ENCODE assay signal across 1 cellular context in the genomic region with DNA sequence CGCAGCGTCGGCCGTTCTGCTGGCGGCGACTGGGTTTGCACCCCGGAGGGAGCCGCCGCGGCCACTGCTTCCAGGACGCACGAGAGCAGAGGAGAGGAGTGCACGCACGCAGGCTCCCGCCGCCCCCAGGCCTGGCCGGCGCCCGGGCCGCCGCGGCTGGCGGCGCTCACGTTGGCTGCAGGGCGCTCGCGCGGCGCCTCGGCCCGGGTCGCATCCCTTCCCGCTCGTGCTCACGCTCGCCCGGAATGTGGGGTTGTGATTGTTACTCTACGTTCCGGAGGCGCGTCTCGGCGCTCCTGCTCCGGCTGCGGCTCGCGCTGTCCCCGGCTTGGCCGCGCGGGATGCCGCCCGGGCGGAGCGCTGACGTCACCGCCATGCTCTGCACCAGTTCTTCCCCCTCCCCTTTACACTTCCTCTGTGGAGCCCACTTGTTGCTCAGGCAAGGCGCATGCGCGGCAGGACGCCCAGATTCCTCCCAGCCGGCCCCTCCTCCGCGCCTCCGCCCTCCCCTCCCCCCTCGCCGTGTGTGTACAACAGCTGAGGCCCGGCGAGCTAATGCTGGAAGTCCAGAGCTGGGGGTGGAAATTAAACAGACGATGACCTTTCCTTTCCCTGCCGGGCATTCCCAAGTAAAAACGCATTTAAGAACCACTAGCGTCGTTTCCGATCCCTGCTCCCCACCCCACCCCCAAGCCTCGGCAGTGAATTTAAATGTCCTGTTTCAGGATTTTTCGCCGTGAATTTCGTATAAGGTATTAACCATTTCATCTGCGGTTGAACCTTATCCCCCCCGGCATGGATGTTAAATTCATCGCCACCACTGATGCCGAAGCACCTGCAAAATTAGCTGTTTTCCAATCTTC.
TF ChIP-seq lines count a peak whose summit lies in the region.

A gene (minus strand): TSS at position 325 of the 863 bp plus-strand sequence. CDS start 916 bp downstream, outside the sequence.

TF ChIP-seq in HEK293, 187 proteins besides CTCF, POLR2A, EP300 and RAD21 (continued from another document and continues in another):
- TF ChIP-seq, protein P1, sequence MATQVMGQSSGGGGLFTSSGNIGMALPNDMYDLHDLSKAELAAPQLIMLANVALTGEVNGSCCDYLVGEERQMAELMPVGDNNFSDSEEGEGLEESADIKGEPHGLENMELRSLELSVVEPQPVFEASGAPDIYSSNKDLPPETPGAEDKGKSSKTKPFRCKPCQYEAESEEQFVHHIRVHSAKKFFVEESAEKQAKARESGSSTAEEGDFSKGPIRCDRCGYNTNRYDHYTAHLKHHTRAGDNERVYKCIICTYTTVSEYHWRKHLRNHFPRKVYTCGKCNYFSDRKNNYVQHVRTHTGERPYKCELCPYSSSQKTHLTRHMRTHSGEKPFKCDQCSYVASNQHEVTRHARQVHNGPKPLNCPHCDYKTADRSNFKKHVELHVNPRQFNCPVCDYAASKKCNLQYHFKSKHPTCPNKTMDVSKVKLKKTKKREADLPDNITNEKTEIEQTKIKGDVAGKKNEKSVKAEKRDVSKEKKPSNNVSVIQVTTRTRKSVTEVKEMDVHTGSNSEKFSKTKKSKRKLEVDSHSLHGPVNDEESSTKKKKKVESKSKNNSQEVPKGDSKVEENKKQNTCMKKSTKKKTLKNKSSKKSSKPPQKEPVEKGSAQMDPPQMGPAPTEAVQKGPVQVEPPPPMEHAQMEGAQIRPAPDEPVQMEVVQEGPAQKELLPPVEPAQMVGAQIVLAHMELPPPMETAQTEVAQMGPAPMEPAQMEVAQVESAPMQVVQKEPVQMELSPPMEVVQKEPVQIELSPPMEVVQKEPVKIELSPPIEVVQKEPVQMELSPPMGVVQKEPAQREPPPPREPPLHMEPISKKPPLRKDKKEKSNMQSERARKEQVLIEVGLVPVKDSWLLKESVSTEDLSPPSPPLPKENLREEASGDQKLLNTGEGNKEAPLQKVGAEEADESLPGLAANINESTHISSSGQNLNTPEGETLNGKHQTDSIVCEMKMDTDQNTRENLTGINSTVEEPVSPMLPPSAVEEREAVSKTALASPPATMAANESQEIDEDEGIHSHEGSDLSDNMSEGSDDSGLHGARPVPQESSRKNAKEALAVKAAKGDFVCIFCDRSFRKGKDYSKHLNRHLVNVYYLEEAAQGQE (tag by site-specific recombination; IDR thresholded peaks at IDR 0.05), result no peak
- TF ChIP-seq ZBTB8A (tag by site-specific recombination; IDR thresholded peaks at IDR 0.05) (peak; percentile 66), ZNF239 (tag by site-specific recombination; IDR thresholded peaks at IDR 0.05) (no peak), ZNF138 (tag by site-specific recombination; IDR thresholded peaks at IDR 0.05; ENCODE audit: borderline replicate concordance) (no peak), BCL11A (tag by site-specific recombination; IDR thresholded peaks at IDR 0.05; ENCODE audit: low read depth) (0 out of 2 replicates have a peak, but pooled peaks have one; percentile 15), ZNF626 (tag by site-specific recombination; IDR thresholded peaks at IDR 0.05) (no peak), ZNF600 (tag by site-specific recombination; IDR thresholded peaks at IDR 0.05) (peak; percentile 79), ZNF629 (tag by site-specific recombination; IDR thresholded peaks at IDR 0.05) (peak; percentile 85), ZNF221 (tag by site-specific recombination; IDR thresholded peaks at IDR 0.05; ENCODE audit: borderline replicate concordance) (no peak), SP3 (tag by site-specific recombination; IDR thresholded peaks at IDR 0.05) (peak; percentile 61), RBAK (tag by site-specific recombination; IDR thresholded peaks at IDR 0.05) (no peak), ZBTB20 (tag by site-specific recombination; IDR thresholded peaks at IDR 0.05) (peak; percentile 32), KLF1 (tag by site-specific recombination; IDR thresholded peaks at IDR 0.05) (peak; percentile 81), ZFHX2 (tag by site-specific recombination; conservative IDR thresholded peaks at IDR 0.05) (peak; percentile 79), ZNF121 (tag by site-specific recombination; IDR thresholded peaks at IDR 0.05) (peak; percentile 88), ZNF76 (tag by site-specific recombination; IDR thresholded peaks at IDR 0.05; ENCODE audit: borderline replicate concordance, low read depth) (peak; percentile 28; the same call in 1 of the 2 replicates), SP7 (tag by site-specific recombination; IDR thresholded peaks at IDR 0.05) (peak; percentile 45; the same call in 1 of the 2 replicates), ZBTB17 (tag by site-specific recombination; IDR thresholded peaks at IDR 0.05) (peak; percentile 88), ZNF341 (tag by site-specific recombination; IDR thresholded peaks at IDR 0.05; ENCODE audit: low read depth) (peak; percentile 76), GFI1B (tag by site-specific recombination; IDR thresholded peaks at IDR 0.05) (peak; percentile 54; the same call in 1 of the 2 replicates), ZNF354C (tag by site-specific recombination; IDR thresholded peaks at IDR 0.05; ENCODE audit: borderline replicate concordance, low read depth) (no peak), ZNF558 (tag by site-specific recombination; IDR thresholded peaks at IDR 0.05) (no peak), ZNF146 (tag by site-specific recombination; IDR thresholded peaks at IDR 0.05) (no peak), ZNF544 (tag by site-specific recombination; IDR thresholded peaks at IDR 0.05) (no peak), IKZF3 (tag by site-specific recombination; IDR thresholded peaks at IDR 0.05) (peak; percentile 11; the same call in 1 of the 2 replicates), GLIS2 (tag by site-specific recombination; IDR thresholded peaks at IDR 0.05) (peak; percentile 53), WT1 (tag by site-specific recombination; IDR thresholded peaks at IDR 0.05) (peak; percentile 53)
- TF ChIP-seq, protein P2, sequence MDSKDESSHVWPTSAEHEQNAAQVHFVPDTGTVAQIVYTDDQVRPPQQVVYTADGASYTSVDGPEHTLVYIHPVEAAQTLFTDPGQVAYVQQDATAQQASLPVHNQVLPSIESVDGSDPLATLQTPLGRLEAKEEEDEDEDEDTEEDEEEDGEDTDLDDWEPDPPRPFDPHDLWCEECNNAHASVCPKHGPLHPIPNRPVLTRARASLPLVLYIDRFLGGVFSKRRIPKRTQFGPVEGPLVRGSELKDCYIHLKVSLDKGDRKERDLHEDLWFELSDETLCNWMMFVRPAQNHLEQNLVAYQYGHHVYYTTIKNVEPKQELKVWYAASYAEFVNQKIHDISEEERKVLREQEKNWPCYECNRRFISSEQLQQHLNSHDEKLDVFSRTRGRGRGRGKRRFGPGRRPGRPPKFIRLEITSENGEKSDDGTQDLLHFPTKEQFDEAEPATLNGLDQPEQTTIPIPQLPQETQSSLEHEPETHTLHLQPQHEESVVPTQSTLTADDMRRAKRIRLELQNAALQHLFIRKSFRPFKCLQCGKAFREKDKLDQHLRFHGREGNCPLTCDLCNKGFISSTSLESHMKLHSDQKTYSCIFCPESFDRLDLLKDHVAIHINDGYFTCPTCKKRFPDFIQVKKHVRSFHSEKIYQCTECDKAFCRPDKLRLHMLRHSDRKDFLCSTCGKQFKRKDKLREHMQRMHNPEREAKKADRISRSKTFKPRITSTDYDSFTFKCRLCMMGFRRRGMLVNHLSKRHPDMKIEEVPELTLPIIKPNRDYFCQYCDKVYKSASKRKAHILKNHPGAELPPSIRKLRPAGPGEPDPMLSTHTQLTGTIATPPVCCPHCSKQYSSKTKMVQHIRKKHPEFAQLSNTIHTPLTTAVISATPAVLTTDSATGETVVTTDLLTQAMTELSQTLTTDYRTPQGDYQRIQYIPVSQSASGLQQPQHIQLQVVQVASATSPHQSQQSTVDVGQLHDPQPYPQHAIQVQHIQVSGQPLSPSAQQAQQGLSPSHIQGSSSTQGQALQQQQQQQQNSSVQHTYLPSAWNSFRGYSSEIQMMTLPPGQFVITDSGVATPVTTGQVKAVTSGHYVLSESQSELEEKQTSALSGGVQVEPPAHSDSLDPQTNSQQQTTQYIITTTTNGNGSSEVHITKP (tag by site-specific recombination; IDR thresholded peaks at IDR 0.05), result peak; percentile 88
- TF ChIP-seq, protein P3, sequence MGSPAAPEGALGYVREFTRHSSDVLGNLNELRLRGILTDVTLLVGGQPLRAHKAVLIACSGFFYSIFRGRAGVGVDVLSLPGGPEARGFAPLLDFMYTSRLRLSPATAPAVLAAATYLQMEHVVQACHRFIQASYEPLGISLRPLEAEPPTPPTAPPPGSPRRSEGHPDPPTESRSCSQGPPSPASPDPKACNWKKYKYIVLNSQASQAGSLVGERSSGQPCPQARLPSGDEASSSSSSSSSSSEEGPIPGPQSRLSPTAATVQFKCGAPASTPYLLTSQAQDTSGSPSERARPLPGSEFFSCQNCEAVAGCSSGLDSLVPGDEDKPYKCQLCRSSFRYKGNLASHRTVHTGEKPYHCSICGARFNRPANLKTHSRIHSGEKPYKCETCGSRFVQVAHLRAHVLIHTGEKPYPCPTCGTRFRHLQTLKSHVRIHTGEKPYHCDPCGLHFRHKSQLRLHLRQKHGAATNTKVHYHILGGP (tag by site-specific recombination; IDR thresholded peaks at IDR 0.05), result no peak
- TF ChIP-seq, protein P4, sequence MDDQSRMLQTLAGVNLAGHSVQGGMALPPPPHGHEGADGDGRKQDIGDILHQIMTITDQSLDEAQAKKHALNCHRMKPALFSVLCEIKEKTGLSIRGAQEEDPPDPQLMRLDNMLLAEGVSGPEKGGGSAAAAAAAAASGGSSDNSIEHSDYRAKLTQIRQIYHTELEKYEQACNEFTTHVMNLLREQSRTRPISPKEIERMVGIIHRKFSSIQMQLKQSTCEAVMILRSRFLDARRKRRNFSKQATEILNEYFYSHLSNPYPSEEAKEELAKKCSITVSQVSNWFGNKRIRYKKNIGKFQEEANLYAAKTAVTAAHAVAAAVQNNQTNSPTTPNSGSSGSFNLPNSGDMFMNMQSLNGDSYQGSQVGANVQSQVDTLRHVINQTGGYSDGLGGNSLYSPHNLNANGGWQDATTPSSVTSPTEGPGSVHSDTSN (CRISPR knock-in tag; IDR thresholded peaks at IDR 0.05), result 0 out of 2 replicates have a peak, but pooled peaks have one; percentile 25
- TF ChIP-seq, protein P5, sequence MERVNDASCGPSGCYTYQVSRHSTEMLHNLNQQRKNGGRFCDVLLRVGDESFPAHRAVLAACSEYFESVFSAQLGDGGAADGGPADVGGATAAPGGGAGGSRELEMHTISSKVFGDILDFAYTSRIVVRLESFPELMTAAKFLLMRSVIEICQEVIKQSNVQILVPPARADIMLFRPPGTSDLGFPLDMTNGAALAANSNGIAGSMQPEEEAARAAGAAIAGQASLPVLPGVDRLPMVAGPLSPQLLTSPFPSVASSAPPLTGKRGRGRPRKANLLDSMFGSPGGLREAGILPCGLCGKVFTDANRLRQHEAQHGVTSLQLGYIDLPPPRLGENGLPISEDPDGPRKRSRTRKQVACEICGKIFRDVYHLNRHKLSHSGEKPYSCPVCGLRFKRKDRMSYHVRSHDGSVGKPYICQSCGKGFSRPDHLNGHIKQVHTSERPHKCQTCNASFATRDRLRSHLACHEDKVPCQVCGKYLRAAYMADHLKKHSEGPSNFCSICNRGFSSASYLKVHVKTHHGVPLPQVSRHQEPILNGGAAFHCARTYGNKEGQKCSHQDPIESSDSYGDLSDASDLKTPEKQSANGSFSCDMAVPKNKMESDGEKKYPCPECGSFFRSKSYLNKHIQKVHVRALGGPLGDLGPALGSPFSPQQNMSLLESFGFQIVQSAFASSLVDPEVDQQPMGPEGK (tag by site-specific recombination; IDR thresholded peaks at IDR 0.05), result peak; percentile 76
- TF ChIP-seq, protein P6, sequence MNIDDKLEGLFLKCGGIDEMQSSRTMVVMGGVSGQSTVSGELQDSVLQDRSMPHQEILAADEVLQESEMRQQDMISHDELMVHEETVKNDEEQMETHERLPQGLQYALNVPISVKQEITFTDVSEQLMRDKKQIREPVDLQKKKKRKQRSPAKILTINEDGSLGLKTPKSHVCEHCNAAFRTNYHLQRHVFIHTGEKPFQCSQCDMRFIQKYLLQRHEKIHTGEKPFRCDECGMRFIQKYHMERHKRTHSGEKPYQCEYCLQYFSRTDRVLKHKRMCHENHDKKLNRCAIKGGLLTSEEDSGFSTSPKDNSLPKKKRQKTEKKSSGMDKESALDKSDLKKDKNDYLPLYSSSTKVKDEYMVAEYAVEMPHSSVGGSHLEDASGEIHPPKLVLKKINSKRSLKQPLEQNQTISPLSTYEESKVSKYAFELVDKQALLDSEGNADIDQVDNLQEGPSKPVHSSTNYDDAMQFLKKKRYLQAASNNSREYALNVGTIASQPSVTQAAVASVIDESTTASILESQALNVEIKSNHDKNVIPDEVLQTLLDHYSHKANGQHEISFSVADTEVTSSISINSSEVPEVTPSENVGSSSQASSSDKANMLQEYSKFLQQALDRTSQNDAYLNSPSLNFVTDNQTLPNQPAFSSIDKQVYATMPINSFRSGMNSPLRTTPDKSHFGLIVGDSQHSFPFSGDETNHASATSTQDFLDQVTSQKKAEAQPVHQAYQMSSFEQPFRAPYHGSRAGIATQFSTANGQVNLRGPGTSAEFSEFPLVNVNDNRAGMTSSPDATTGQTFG (tag by site-specific recombination; IDR thresholded peaks at IDR 0.05; ENCODE audit: borderline replicate concordance), result no peak
- TF ChIP-seq, protein P7, sequence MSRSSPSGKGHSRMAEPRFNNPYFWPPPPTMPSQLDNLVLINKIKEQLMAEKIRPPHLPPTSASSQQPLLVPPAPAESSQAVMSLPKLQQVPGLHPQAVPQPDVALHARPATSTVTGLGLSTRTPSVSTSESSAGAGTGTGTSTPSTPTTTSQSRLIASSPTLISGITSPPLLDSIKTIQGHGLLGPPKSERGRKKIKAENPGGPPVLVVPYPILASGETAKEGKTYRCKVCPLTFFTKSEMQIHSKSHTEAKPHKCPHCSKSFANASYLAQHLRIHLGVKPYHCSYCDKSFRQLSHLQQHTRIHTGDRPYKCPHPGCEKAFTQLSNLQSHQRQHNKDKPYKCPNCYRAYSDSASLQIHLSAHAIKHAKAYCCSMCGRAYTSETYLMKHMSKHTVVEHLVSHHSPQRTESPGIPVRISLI (tag by site-specific recombination; IDR thresholded peaks at IDR 0.05), result no peak
- TF ChIP-seq, protein P8, sequence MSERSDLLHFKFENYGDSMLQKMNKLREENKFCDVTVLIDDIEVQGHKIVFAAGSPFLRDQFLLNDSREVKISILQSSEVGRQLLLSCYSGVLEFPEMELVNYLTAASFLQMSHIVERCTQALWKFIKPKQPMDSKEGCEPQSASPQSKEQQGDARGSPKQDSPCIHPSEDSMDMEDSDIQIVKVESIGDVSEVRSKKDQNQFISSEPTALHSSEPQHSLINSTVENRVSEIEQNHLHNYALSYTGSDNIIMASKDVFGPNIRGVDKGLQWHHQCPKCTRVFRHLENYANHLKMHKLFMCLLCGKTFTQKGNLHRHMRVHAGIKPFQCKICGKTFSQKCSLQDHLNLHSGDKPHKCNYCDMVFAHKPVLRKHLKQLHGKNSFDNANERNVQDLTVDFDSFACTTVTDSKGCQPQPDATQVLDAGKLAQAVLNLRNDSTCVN (tag by site-specific recombination; optimal IDR thresholded peaks at IDR 0.05), result peak; percentile 89
